ENCODE assay signal across 8 cellular contexts in genomic region chr12:103965590-103966407, GRCh38. TPM values are rescaled to one million over a fixed set of nuclear protein-coding genes. Genes with fewer than 3 reads are reported as not detected.
DNase-seq lines count a peak whose midpoint lies in the region; ATAC-seq and TF ChIP-seq lines count a peak whose summit lies in the region.

TSS of gene TDG (plus strand) at chr12:103965872. CDS start at chr12:103966038, 166 bp downstream.

- no peaks in the 10 kb centered on the region for H3K27me3 ChIP-seq in CD4-positive, CD25-positive, alpha-beta regulatory T cell (ENCODE audit: control insufficient read depth, insufficient read depth, low read length)
- H3K27me3 ChIP-seq in duodenal mucosa (ENCODE audit: control insufficient read depth in 1 of 2, insufficient read depth in 2 of 2, low read length in 2 of 2), result no peaks in the 10 kb centered on the region

- H3K9me3 ChIP-seq in CD4-positive, CD25-positive, alpha-beta regulatory T cell (ENCODE audit: control insufficient read depth in 2 of 2, low read length in 2 of 2), result no peaks in the 10 kb centered on the region
- H3K9me3 ChIP-seq in duodenal mucosa (ENCODE audit: control insufficient read depth in 1 of 2, low read length in 2 of 2), result no peaks in the 10 kb centered on the region

- H3K27ac Mint-ChIP-seq in CD4-positive, CD25-positive, alpha-beta regulatory T cell, result peak within 1 kb of the TSS; percentile 98 to 100 (median 99)
- H3K27ac Mint-ChIP-seq in activated CD4-positive, alpha-beta memory T cell treated with anti-CD3 and anti-CD28 coated beads, Interleukin-2, amount 10 ng/mL, durations not matched to agents 7 days and 5 days, result peak within 1 kb of the TSS; percentile 91

- no peaks in the 10 kb centered on the region for H3K27me3 Mint-ChIP-seq in CD4-positive, CD25-positive, alpha-beta regulatory T cell
- H3K27me3 Mint-ChIP-seq in activated CD4-positive, alpha-beta memory T cell treated with anti-CD3 and anti-CD28 coated beads, Interleukin-2, amount 10 ng/mL, durations not matched to agents 7 days and 5 days, result no peaks in the 10 kb centered on the region

- 1 to 9% methylated on average over 38 to 41 of the region's 61 CpGs for WGBS in lower leg skin, 2 donors

- peak within 1 kb of the TSS; percentile 99 for H3K4me3 ChIP-seq in CD4-positive, CD25-positive, alpha-beta regulatory T cell (ENCODE audit: low read depth, low read length)
- peak within 1 kb of the TSS; percentile 97 to 99 for H3K4me3 ChIP-seq in duodenal mucosa (ENCODE audit: low read depth in 1 of 2, low read length in 2 of 2)
- peak within 1 kb of the TSS; percentile 87 for H3K4me3 ChIP-seq in lower leg skin (ENCODE audit: low read depth, poor library complexity, severe bottlenecking)

- peaks cover 5% of the 10 kb centered on the region for H3K36me3 ChIP-seq in CD4-positive, CD25-positive, alpha-beta regulatory T cell (ENCODE audit: control insufficient read depth, insufficient read depth, low read length)
- peaks cover 0 to 3% of the 10 kb centered on the region in 2 donors for H3K36me3 ChIP-seq in duodenal mucosa (ENCODE audit: control insufficient read depth in 1 of 2, insufficient read depth in 2 of 2, low read length in 2 of 2)

- peak within 1 kb of the TSS; percentile 96 to 97 (median 97) for H3K4me3 Mint-ChIP-seq in CD4-positive, CD25-positive, alpha-beta regulatory T cell
- H3K4me3 Mint-ChIP-seq in activated CD4-positive, alpha-beta memory T cell treated with anti-CD3 and anti-CD28 coated beads, Interleukin-2, amount 10 ng/mL, durations not matched to agents 7 days and 5 days, result peak within 1 kb of the TSS; percentile 97

- DNase-seq in CD4-positive, CD25-positive, alpha-beta regulatory T cell, result peak; percentile 96 to 99 (median 98)
- DNase-seq in NCI-H82 treated with DMSO at 0.1 percent for 48 hours (lab: John Stamatoyannopoulos, UW; ENCODE audit: unreplicated experiment) (peak; percentile 96), lower leg skin (ENCODE audit: low spot score in 2 of 2) (peak; percentile 97 to 100)
- DNase-seq in activated CD4-positive, alpha-beta memory T cell treated with anti-CD3 and anti-CD28 coated beads, Interleukin-2, amount 10 ng/mL, durations not matched to agents 7 days and 5 days, result peak; percentile 97
- DNase-seq in stimulated activated CD4-positive, alpha-beta T cell treated with anti-CD3 and anti-CD28 coated beads, Interleukin-4, amount 100 ng/mL, for 48 hours (ENCODE audit: low read depth in 2 of 2), result peak; percentile 95 to 97

- peak; percentile 96 for ATAC-seq in CD4-positive, CD25-positive, alpha-beta regulatory T cell (ENCODE audit: low read depth in 2 of 2)
- ATAC-seq in GM19438 (IDR thresholded peaks at IDR 0.05; ENCODE audit: low read depth, unreplicated experiment) (peak; percentile 97), HG03575 (IDR thresholded peaks at IDR 0.05; ENCODE audit: extremely low read depth, insufficient number of reproducible peaks, low FRiP score, unreplicated experiment) (peak; percentile 70)

- H3K9ac ChIP-seq in duodenal mucosa (ENCODE audit: low read depth in 1 of 2, low read length in 2 of 2), result peak within 1 kb of the TSS; percentile 98 to 99

- H3K4me1 Mint-ChIP-seq in CD4-positive, CD25-positive, alpha-beta regulatory T cell, result peaks cover 31 to 63% (median 44%) of the 10 kb centered on the region in 4 donors
- H3K4me1 Mint-ChIP-seq in activated CD4-positive, alpha-beta memory T cell treated with anti-CD3 and anti-CD28 coated beads, Interleukin-2, amount 10 ng/mL, durations not matched to agents 7 days and 5 days, result peaks cover 60% of the 10 kb centered on the region

- TF ChIP-seq POLR2A in lower leg skin (IDR thresholded peaks at IDR 0.05), result peak in 1 of 2 donors; percentile 69

- POLR2A ChIA-PET in activated CD4-positive, alpha-beta memory T cell treated with anti-CD3 and anti-CD28 coated beads, Interleukin-2, amount 10 ng/mL, durations not matched to agents 7 days and 5 days (lab: Charles Lee), result interaction anchor here (0.6 to 6.5 kb wide), 25 partner anchors 8 to 1259 kb away, joined by 3 to 159 read pairs (median 7); partner anchors contain the start of genes EID3, HCFC2, HSP90B1 and NFYB

- no peaks in the 10 kb centered on the region for H3K9me3 Mint-ChIP-seq in CD4-positive, CD25-positive, alpha-beta regulatory T cell
- no peaks in the 10 kb centered on the region for H3K9me3 Mint-ChIP-seq in activated CD4-positive, alpha-beta memory T cell treated with anti-CD3 and anti-CD28 coated beads, Interleukin-2, amount 10 ng/mL, durations not matched to agents 7 days and 5 days

- H3K36me3 Mint-ChIP-seq in CD4-positive, CD25-positive, alpha-beta regulatory T cell, result peaks cover 10% of the 10 kb centered on the region
- peaks cover 34% of the 10 kb centered on the region for H3K36me3 Mint-ChIP-seq in activated CD4-positive, alpha-beta memory T cell treated with anti-CD3 and anti-CD28 coated beads, Interleukin-2, amount 10 ng/mL, durations not matched to agents 7 days and 5 days (ENCODE audit: low read depth)

- peak within 1 kb of the TSS; percentile 94 for H3K27ac ChIP-seq in CD4-positive, CD25-positive, alpha-beta regulatory T cell (ENCODE audit: insufficient read depth, low read length, poor library complexity, severe bottlenecking)
- H3K27ac ChIP-seq in duodenal mucosa (ENCODE audit: low read depth, low read length), result peak within 1 kb of the TSS; percentile 90

- intact Hi-C loops in lower leg skin (cut with DNase I; ENCODE audit: low total_unique reads), result no loop called here

- peaks cover 42% of the 10 kb centered on the region for H3K4me1 ChIP-seq in CD4-positive, CD25-positive, alpha-beta regulatory T cell (ENCODE audit: control insufficient read depth, insufficient read depth, low read length, poor library complexity, severe bottlenecking)
- H3K4me1 ChIP-seq in duodenal mucosa (ENCODE audit: control insufficient read depth in 1 of 2, insufficient read depth in 2 of 2, low read length in 2 of 2), result peaks cover 13 to 15% of the 10 kb centered on the region in 2 donors

- CTCF ChIA-PET in activated CD4-positive, alpha-beta memory T cell treated with anti-CD3 and anti-CD28 coated beads, Interleukin-2, amount 10 ng/mL, durations not matched to agents 7 days and 5 days (lab: Charles Lee), result interaction anchor here (0.7 to 2.8 kb wide), 12 partner anchors 9 to 321 kb away, joined by 3 to 30 read pairs (median 4); partner anchors contain the start of genes HSP90B1 and NFYB

- no peak for TF ChIP-seq CTCF in lower leg skin (IDR thresholded peaks at IDR 0.05)

RNA-seq across cellular contexts. Expression of gene TDG, which starts in this region (rescaled TPM):
- total RNA-seq in CD4-positive, CD25-positive, alpha-beta regulatory T cell, result 26.7 TPM
- 10 to 100 TPM; 18.6 to 23.0 (median 21.3) TPM for polyA plus RNA-seq in CD4-positive, CD25-positive, alpha-beta regulatory T cell
- total RNA-seq in activated CD4-positive, alpha-beta memory T cell treated with anti-CD3 and anti-CD28 coated beads, Interleukin-2, amount 10 ng/mL, durations not matched to agents 7 days and 5 days, result 10 to 100 TPM; 33.0 to 34.4 TPM
- 10 to 100 TPM; 18.9 to 24.3 (median 21.1) TPM for total RNA-seq in lower leg skin

Comparison
In these comparisons a context has a peak if more than half of its experiments do, and no peak if none do; other contexts are left out.
1. Peak in every context shown above with its lines: DNase-seq, ATAC-seq, H3K4me3 ChIP-seq and H3K27ac ChIP-seq.